In genomic region chr3:184378650-184379374, GRCh38 we compare ENCODE assay signal across 10 cellular contexts. TPM values are rescaled to one million over a fixed set of nuclear protein-coding genes. Genes with fewer than 3 reads are reported as not detected.
DNase-seq lines count a peak whose midpoint lies in the region; ATAC-seq, FAIRE-seq and TF ChIP-seq lines count a peak whose summit lies in the region.
"Had no signal": no experiment of that assay in that cellular context is flagged by ENCODE, and none has a peak within 500 bp of the region (broad histone marks: within the 10 kb centered on the region; RNA-seq: fewer than 3 reads in every experiment).

No MANE protein-coding gene starts in this region.

- no peak for TF ChIP-seq CTCF in thyroid gland (IDR thresholded peaks at IDR 0.05)

- H3K4me3 Mint-ChIP-seq in activated T-cell treated with anti-CD3 and anti-CD28 coated beads, Interleukin-2, amount 50 U/mL, for 72 hours: peak overlapping the region; percentile 56 to 74
- H3K4me3 Mint-ChIP-seq in effector memory CD8-positive, alpha-beta T cell: peak overlapping the region; percentile 70 to 72
- peak overlapping the region; percentile 63 to 87 (median 78) for H3K4me3 Mint-ChIP-seq in naive B cell
- H3K4me3 Mint-ChIP-seq in activated CD8-positive, alpha-beta memory T cell treated with anti-CD3 and anti-CD28 coated beads, Interleukin-2, amount 10 ng/mL, durations not matched to agents 7 days and 5 days: no peak overlapping the region

- H3K9me3 Mint-ChIP-seq in activated T-cell treated with anti-CD3 and anti-CD28 coated beads, Interleukin-2, amount 50 U/mL, for 72 hours: no peaks in the 10 kb centered on the region
- no peaks in the 10 kb centered on the region for H3K9me3 Mint-ChIP-seq in effector memory CD8-positive, alpha-beta T cell
- no peaks in the 10 kb centered on the region for H3K9me3 Mint-ChIP-seq in naive B cell
- H3K9me3 Mint-ChIP-seq in activated CD8-positive, alpha-beta memory T cell treated with anti-CD3 and anti-CD28 coated beads, Interleukin-2, amount 10 ng/mL, durations not matched to agents 7 days and 5 days (ENCODE audit: low read depth): no peaks in the 10 kb centered on the region

- H3K27me3 Mint-ChIP-seq in activated T-cell treated with anti-CD3 and anti-CD28 coated beads, Interleukin-2, amount 50 U/mL, for 72 hours (ENCODE audit: low read depth): peaks cover 51% of the 10 kb centered on the region
- peaks cover 75 to 85% of the 10 kb centered on the region in 2 donors for H3K27me3 Mint-ChIP-seq in effector memory CD8-positive, alpha-beta T cell
- peaks cover 57 to 78% (median 64%) of the 10 kb centered on the region in 3 donors for H3K27me3 Mint-ChIP-seq in naive B cell
- peaks cover 74% of the 10 kb centered on the region for H3K27me3 Mint-ChIP-seq in activated CD8-positive, alpha-beta memory T cell treated with anti-CD3 and anti-CD28 coated beads, Interleukin-2, amount 10 ng/mL, durations not matched to agents 7 days and 5 days

- H3K27ac ChIP-seq in thyroid gland: peak overlapping the region in 2 of 3 donors; percentile 11 to 52

- H3K36me3 ChIP-seq in thyroid gland: no peaks in the 10 kb centered on the region

- FAIRE-seq in H54 (lab: Jason Lieb, UNC): no peak
- FAIRE-seq in urothelium cell line (lab: Jason Lieb, UNC): no peak

- H3K9me3 ChIP-seq in thyroid gland: no peaks in the 10 kb centered on the region

- peaks cover 0 to 4% of the 10 kb centered on the region in 2 donors for H3K36me3 Mint-ChIP-seq in activated T-cell treated with anti-CD3 and anti-CD28 coated beads, Interleukin-2, amount 50 U/mL, for 72 hours (ENCODE audit: insufficient read depth in 2 of 2)
- peaks cover 2% of the 10 kb centered on the region for H3K36me3 Mint-ChIP-seq in effector memory CD8-positive, alpha-beta T cell (ENCODE audit: insufficient read depth)
- peaks cover 0 to 7% of the 10 kb centered on the region in 2 donors for H3K36me3 Mint-ChIP-seq in naive B cell
- no peaks in the 10 kb centered on the region for H3K36me3 Mint-ChIP-seq in activated CD8-positive, alpha-beta memory T cell treated with anti-CD3 and anti-CD28 coated beads, Interleukin-2, amount 10 ng/mL, durations not matched to agents 7 days and 5 days

- DNase-seq in activated T-cell treated with anti-CD3 and anti-CD28 coated beads, Interleukin-2, amount 50 U/mL, for 72 hours: no peak
- DNase-seq in activated T-cell treated with anti-CD3 and anti-CD28 coated beads, Interleukin-2, amount 50 U/mL, for 1 hour: no peak
- DNase-seq in effector memory CD8-positive, alpha-beta T cell: no peak
- DNase-seq in naive B cell (no peak), thyroid gland (no peak), H54 (ENCODE audit: insufficient read length, low spot score) (no peak), urothelium cell line (ENCODE audit: low spot score) (no peak)
- DNase-seq in activated CD8-positive, alpha-beta memory T cell treated with anti-CD3 and anti-CD28 coated beads, Interleukin-2, amount 10 ng/mL, durations not matched to agents 7 days and 5 days: no peak
- DNase-seq: central memory CD4-positive, alpha-beta T cell; stimulated activated CD4-positive, alpha-beta T cell treated with anti-CD3 and anti-CD28 coated beads, Interleukin-4, amount 100 ng/mL, for 1 hour had no signal

- no peak for ATAC-seq in activated T-cell treated with anti-CD3 and anti-CD28 coated beads, Interleukin-2, amount 50 U/mL, for 72 hours (replicated peaks in 1 of 2)
- ATAC-seq in effector memory CD8-positive, alpha-beta T cell (replicated peaks): no peak
- ATAC-seq in naive B cell (ENCODE audit: low read depth in 2 of 2): no peak
- ATAC-seq in activated CD8-positive, alpha-beta memory T cell treated with anti-CD3 and anti-CD28 coated beads, Interleukin-2, amount 10 ng/mL, durations not matched to agents 7 days and 5 days: no peak

- TF ChIP-seq POLR2A in thyroid gland (IDR thresholded peaks at IDR 0.05) (no peak), H54 (IDR thresholded peaks at IDR 0.05; ENCODE audit: low read depth, low read length) (no peak)

- peaks cover 7 to 25% of the 10 kb centered on the region in 2 donors for H3K4me1 ChIP-seq in thyroid gland

- H3K27me3 ChIP-seq in thyroid gland: peaks cover 6% of the 10 kb centered on the region

- intact Hi-C loops in thyroid gland (cut with DNase I): loop anchor here (10.0 kb wide), 1 partner anchor 166 kb away; no protein-coding TSS in a partner anchor

- 86 to 89% methylated on average over 10 of the region's 10 CpGs for WGBS in thyroid gland, 2 donors

- CTCF ChIA-PET in activated CD8-positive, alpha-beta memory T cell treated with anti-CD3 and anti-CD28 coated beads, Interleukin-2, amount 10 ng/mL, durations not matched to agents 7 days and 5 days (lab: Charles Lee): no interaction called here

- H3K4me3 ChIP-seq in thyroid gland (replicated peaks in 1 of 3): no peak overlapping the region

- H3K27ac Mint-ChIP-seq in activated T-cell treated with anti-CD3 and anti-CD28 coated beads, Interleukin-2, amount 50 U/mL, for 72 hours: no peak overlapping the region
- H3K27ac Mint-ChIP-seq in effector memory CD8-positive, alpha-beta T cell: no peak overlapping the region
- H3K27ac Mint-ChIP-seq in naive B cell: peak overlapping the region in 2 of 6 donors; percentile 22 to 59
- no peak overlapping the region for H3K27ac Mint-ChIP-seq in activated CD8-positive, alpha-beta memory T cell treated with anti-CD3 and anti-CD28 coated beads, Interleukin-2, amount 10 ng/mL, durations not matched to agents 7 days and 5 days

- H3K4me1 Mint-ChIP-seq in activated T-cell treated with anti-CD3 and anti-CD28 coated beads, Interleukin-2, amount 50 U/mL, for 72 hours (ENCODE audit: low read depth): no peaks in the 10 kb centered on the region
- H3K4me1 Mint-ChIP-seq in effector memory CD8-positive, alpha-beta T cell (ENCODE audit: low read depth in 2 of 2): peaks cover 9 to 14% of the 10 kb centered on the region in 2 donors
- H3K4me1 Mint-ChIP-seq in naive B cell: peaks cover 6 to 20% (median 11%) of the 10 kb centered on the region in 3 donors
- H3K4me1 Mint-ChIP-seq in activated CD8-positive, alpha-beta memory T cell treated with anti-CD3 and anti-CD28 coated beads, Interleukin-2, amount 10 ng/mL, durations not matched to agents 7 days and 5 days: peaks cover 4% of the 10 kb centered on the region

RNA-seq across cellular contexts. Expression of gene THPO, which starts 0.8 kb away (rescaled TPM):
- not detected for total RNA-seq in activated T-cell treated with anti-CD3 and anti-CD28 coated beads, Interleukin-2, amount 50 U/mL, for 72 hours
- not detected for polyA plus RNA-seq in naive B cell (ENCODE audit: low read depth in 6 of 6)
- under 1 TPM in 1 of 4 donors, not detected in 3; 0.13 TPM for total RNA-seq in thyroid gland
- total RNA-seq in activated CD8-positive, alpha-beta memory T cell treated with anti-CD3 and anti-CD28 coated beads, Interleukin-2, amount 10 ng/mL, durations not matched to agents 7 days and 5 days: not detected

RNA-seq across cellular contexts. Expression of gene CHRD, which starts 1.0 kb away (rescaled TPM):
- under 1 TPM in 1 of 2 donors, not detected in 1; 0.19 TPM for total RNA-seq in activated T-cell treated with anti-CD3 and anti-CD28 coated beads, Interleukin-2, amount 50 U/mL, for 72 hours
- polyA plus RNA-seq in naive B cell (ENCODE audit: low read depth in 6 of 6): not detected
- 10 to 100 TPM in 2 of 4 donors, 1 to 10 TPM in 2; 4.1 to 14.8 (median 8.0) TPM for total RNA-seq in thyroid gland
- not detected for total RNA-seq in activated CD8-positive, alpha-beta memory T cell treated with anti-CD3 and anti-CD28 coated beads, Interleukin-2, amount 10 ng/mL, durations not matched to agents 7 days and 5 days

RNA-seq across cellular contexts. Expression of gene POLR2H, which starts 17.3 kb away (rescaled TPM):
- 10 to 100 TPM; 86.9 to 93.6 TPM for total RNA-seq in activated T-cell treated with anti-CD3 and anti-CD28 coated beads, Interleukin-2, amount 50 U/mL, for 72 hours
- polyA plus RNA-seq in naive B cell (ENCODE audit: low read depth in 6 of 6): 10 to 100 TPM; 34.4 to 61.0 (median 49.1) TPM
- 100 to 1,000 TPM in 1 of 4 donors, 10 to 100 TPM in 3; 58.1 to 113 (median 85.6) TPM for total RNA-seq in thyroid gland
- 100 to 1,000 TPM in 1 of 2 experiments, 10 to 100 TPM in 1; 84.3 to 104 TPM for total RNA-seq in activated CD8-positive, alpha-beta memory T cell treated with anti-CD3 and anti-CD28 coated beads, Interleukin-2, amount 10 ng/mL, durations not matched to agents 7 days and 5 days

RNA-seq across cellular contexts. Expression of gene CLCN2, which starts 17.4 kb away (rescaled TPM):
- 1 to 10 TPM; 3.1 to 3.9 TPM for total RNA-seq in activated T-cell treated with anti-CD3 and anti-CD28 coated beads, Interleukin-2, amount 50 U/mL, for 72 hours
- polyA plus RNA-seq in naive B cell (ENCODE audit: low read depth in 6 of 6): 1 to 10 TPM in 3 of 6 donors, under 1 TPM in 1, not detected in 2; 0.35 to 1.8 (median 1.3) TPM
- total RNA-seq in thyroid gland: 1 to 10 TPM; 4.3 to 7.6 (median 5.2) TPM
- 1 to 10 TPM; 3.4 to 4.1 TPM for total RNA-seq in activated CD8-positive, alpha-beta memory T cell treated with anti-CD3 and anti-CD28 coated beads, Interleukin-2, amount 10 ng/mL, durations not matched to agents 7 days and 5 days

RNA-seq across cellular contexts. Expression of gene FAM131A, which starts 41.4 kb away (rescaled TPM):
- 1 to 10 TPM; 6.6 to 7.6 TPM for total RNA-seq in activated T-cell treated with anti-CD3 and anti-CD28 coated beads, Interleukin-2, amount 50 U/mL, for 72 hours
- 1 to 10 TPM; 3.6 to 8.5 (median 4.1) TPM for polyA plus RNA-seq in naive B cell (ENCODE audit: low read depth in 6 of 6)
- 10 to 100 TPM; 19.2 to 35.1 (median 22.5) TPM for total RNA-seq in thyroid gland
- 1 to 10 TPM; 3.1 to 4.5 TPM for total RNA-seq in activated CD8-positive, alpha-beta memory T cell treated with anti-CD3 and anti-CD28 coated beads, Interleukin-2, amount 10 ng/mL, durations not matched to agents 7 days and 5 days

Comparison
In these comparisons a context has a peak if more than half of its experiments do, and no peak if none do; other contexts are left out.
1. RNA of gene CHRD, which starts 1.0 kb away (total RNA-seq): 4.1 to 14.8 TPM in thyroid gland; 0.19 TPM in activated T-cell treated with anti-CD3 and anti-CD28 coated beads, Interleukin-2, amount 50 U/mL, for 72 hours and not detected in activated CD8-positive, alpha-beta memory T cell treated with anti-CD3 and anti-CD28 coated beads, Interleukin-2, amount 10 ng/mL, durations not matched to agents 7 days and 5 days; every median in the first group is over 4 times any median in the second.